ENCODE assay signal across 8 cellular contexts in genomic region chr7:123747620-123748141, GRCh38. TPM values are rescaled to one million over a fixed set of nuclear protein-coding genes. Genes with fewer than 3 reads are reported as not detected.
DNase-seq lines count a peak whose midpoint lies in the region; ATAC-seq and TF ChIP-seq lines count a peak whose summit lies in the region.

No MANE protein-coding gene starts in this region.

- H3K4me3 Mint-ChIP-seq in CD14-positive monocyte: peak overlapping the region; percentile 97 to 99
- H3K4me3 Mint-ChIP-seq in activated T-helper 2 cell treated with anti-CD3 and anti-CD28 coated beads, Interferon-gamma antibody, Interleukin-2, Interleukin-4, amounts not matched to agents 10 μg/mL and 5 μg/mL and 100 μg/mL, durations not matched to agents 14 hours and 24 hours and 36 hours (ENCODE audit: low read depth): peak overlapping the region; percentile 97
- peak overlapping the region; percentile 90 for H3K4me3 Mint-ChIP-seq in natural killer cell treated with Interleukin-12 subunit alpha and Interleukin-12 subunit beta and Interleukin-15 and Interleukin-18, amount 100 ng/mL, for 72 hours

- TF ChIP-seq CTCF in CD14-positive monocyte (IDR thresholded peaks at IDR 0.05) (no peak), fibroblast of villous mesenchyme (IDR thresholded peaks at IDR 0.05; ENCODE audit: insufficient read depth, low read depth, low read length) (no peak)

- no peak for DNase-seq in CD14-positive monocyte (ENCODE audit: low spot score)
- peak; percentile 56 for DNase-seq in HEK293T (ENCODE audit: extremely low spot score)
- DNase-seq in NT2/D1 (ENCODE audit: low read depth, low spot score): peak; percentile 60
- peak; percentile 11 for DNase-seq in activated T-helper 2 cell treated with anti-CD3 and anti-CD28 coated beads, Interferon-gamma antibody, Interleukin-2, Interleukin-4, amounts not matched to agents 10 μg/mL and 5 μg/mL and 100 μg/mL, durations not matched to agents 14 hours and 24 hours and 36 hours (ENCODE audit: low spot score)
- peak; percentile 88 for DNase-seq in fibroblast of villous mesenchyme (ENCODE audit: low read depth)
- no peak for DNase-seq in natural killer cell treated with Interleukin-12 subunit alpha and Interleukin-12 subunit beta and Interleukin-15 and Interleukin-18, amount 100 ng/mL, for 72 hours (ENCODE audit: low spot score)
- peak; percentile 79 for DNase-seq in ureter (ENCODE audit: low spot score)

- H3K9ac ChIP-seq in NT2/D1 (ENCODE audit: insufficient read length, low read depth): peak overlapping the region; percentile 99

- H3K27me3 Mint-ChIP-seq in CD14-positive monocyte (ENCODE audit: low read depth in 3 of 3): no peaks in the 10 kb centered on the region
- H3K27me3 Mint-ChIP-seq in activated T-helper 2 cell treated with anti-CD3 and anti-CD28 coated beads, Interferon-gamma antibody, Interleukin-2, Interleukin-4, amounts not matched to agents 10 μg/mL and 5 μg/mL and 100 μg/mL, durations not matched to agents 14 hours and 24 hours and 36 hours (ENCODE audit: low read depth): peaks cover 4% of the 10 kb centered on the region
- no peaks in the 10 kb centered on the region for H3K27me3 Mint-ChIP-seq in natural killer cell treated with Interleukin-12 subunit alpha and Interleukin-12 subunit beta and Interleukin-15 and Interleukin-18, amount 100 ng/mL, for 72 hours

- CTCF ChIA-PET in HEK293T (lab: Yijun Ruan, JAX): interaction anchor here (0.6 to 1.6 kb wide), 2 partner anchors 31 to 44 kb away, joined by 4 read pairs; no protein-coding TSS in a partner anchor

- H3K9me3 Mint-ChIP-seq in CD14-positive monocyte: no peaks in the 10 kb centered on the region
- no peaks in the 10 kb centered on the region for H3K9me3 Mint-ChIP-seq in activated T-helper 2 cell treated with anti-CD3 and anti-CD28 coated beads, Interferon-gamma antibody, Interleukin-2, Interleukin-4, amounts not matched to agents 10 μg/mL and 5 μg/mL and 100 μg/mL, durations not matched to agents 14 hours and 24 hours and 36 hours
- H3K9me3 Mint-ChIP-seq in natural killer cell treated with Interleukin-12 subunit alpha and Interleukin-12 subunit beta and Interleukin-15 and Interleukin-18, amount 100 ng/mL, for 72 hours: no peaks in the 10 kb centered on the region

- H3K27me3 ChIP-seq in NT2/D1 (ENCODE audit: insufficient read depth, insufficient read length): no peaks in the 10 kb centered on the region

- intact Hi-C loops in CD14-positive monocyte (cut with micrococcal nuclease): loop anchor here in 1 of 2 donors (10.0 kb wide), 2 partner anchors 53 to 193 kb away; partner anchors contain the start of gene NDUFA5
- intact Hi-C loops in activated T-helper 2 cell treated with anti-CD3 and anti-CD28 coated beads, Interferon-gamma antibody, Interleukin-2, Interleukin-4, amounts not matched to agents 10 μg/mL and 5 μg/mL and 100 μg/mL, durations not matched to agents 14 hours and 24 hours and 36 hours (cut with micrococcal nuclease): loop anchor here (1.0 to 10.0 kb wide), 4 partner anchors 53 to 215 kb away; partner anchors contain the start of genes IQUB and NDUFA5

- no peaks in the 10 kb centered on the region for H3K9me3 ChIP-seq in NT2/D1 (ENCODE audit: insufficient read depth, low read length)

- H3K4me1 ChIP-seq in NT2/D1 (ENCODE audit: insufficient read depth, insufficient read length): no peaks in the 10 kb centered on the region

- H3K4me3 ChIP-seq in NT2/D1 (ENCODE audit: insufficient read length, low read depth): peak overlapping the region; percentile 86
- peak overlapping the region; percentile 95 for H3K4me3 ChIP-seq in fibroblast of villous mesenchyme (ENCODE audit: low read depth, low read length)

- POLR2A ChIA-PET in HEK293T (lab: Yijun Ruan, JAX): interaction anchor here (1.6 kb wide), 1 partner anchor 65 kb away, joined by 4 read pairs; no protein-coding TSS in a partner anchor

- H3K36me3 Mint-ChIP-seq in CD14-positive monocyte: peaks cover 0 to 2% of the 10 kb centered on the region in 2 donors
- peaks cover 22% of the 10 kb centered on the region for H3K36me3 Mint-ChIP-seq in activated T-helper 2 cell treated with anti-CD3 and anti-CD28 coated beads, Interferon-gamma antibody, Interleukin-2, Interleukin-4, amounts not matched to agents 10 μg/mL and 5 μg/mL and 100 μg/mL, durations not matched to agents 14 hours and 24 hours and 36 hours (ENCODE audit: low read depth)
- peaks cover 7% of the 10 kb centered on the region for H3K36me3 Mint-ChIP-seq in natural killer cell treated with Interleukin-12 subunit alpha and Interleukin-12 subunit beta and Interleukin-15 and Interleukin-18, amount 100 ng/mL, for 72 hours

- H3K36me3 ChIP-seq in NT2/D1 (ENCODE audit: insufficient read depth, insufficient read length, low read length): no peaks in the 10 kb centered on the region

- H3K27ac Mint-ChIP-seq in CD14-positive monocyte: peak overlapping the region; percentile 88 to 98 (median 95)
- H3K27ac Mint-ChIP-seq in activated T-helper 2 cell treated with anti-CD3 and anti-CD28 coated beads, Interferon-gamma antibody, Interleukin-2, Interleukin-4, amounts not matched to agents 10 μg/mL and 5 μg/mL and 100 μg/mL, durations not matched to agents 14 hours and 24 hours and 36 hours: peak overlapping the region; percentile 93
- peak overlapping the region; percentile 93 to 97 for H3K27ac Mint-ChIP-seq in natural killer cell treated with Interleukin-12 subunit alpha and Interleukin-12 subunit beta and Interleukin-15 and Interleukin-18, amount 100 ng/mL, for 72 hours

- peaks cover 55% of the 10 kb centered on the region for H3K4me1 Mint-ChIP-seq in CD14-positive monocyte
- H3K4me1 Mint-ChIP-seq in activated T-helper 2 cell treated with anti-CD3 and anti-CD28 coated beads, Interferon-gamma antibody, Interleukin-2, Interleukin-4, amounts not matched to agents 10 μg/mL and 5 μg/mL and 100 μg/mL, durations not matched to agents 14 hours and 24 hours and 36 hours (ENCODE audit: low read depth): peaks cover 59% of the 10 kb centered on the region
- peaks cover 48 to 61% of the 10 kb centered on the region in 2 donors for H3K4me1 Mint-ChIP-seq in natural killer cell treated with Interleukin-12 subunit alpha and Interleukin-12 subunit beta and Interleukin-15 and Interleukin-18, amount 100 ng/mL, for 72 hours (ENCODE audit: low read depth in 2 of 2)

- no peak for ATAC-seq in natural killer cell treated with Interleukin-12 subunit alpha and Interleukin-12 subunit beta and Interleukin-15 and Interleukin-18, amount 100 ng/mL, for 72 hours
- no peak for ATAC-seq in GM19455 (IDR thresholded peaks at IDR 0.05; ENCODE audit: unreplicated experiment)

TF ChIP-seq in HEK293T, 16 proteins besides CTCF, POLR2A, EP300 and RAD21:
- TF ChIP-seq BHLHE40 (IDR thresholded peaks at IDR 0.05; ENCODE audit: borderline replicate concordance) (no peak), FOXA1 (IDR thresholded peaks at IDR 0.05) (no peak)

RNA-seq across cellular contexts. Expression of gene WASL, which starts 1.1 kb away (rescaled TPM):
- 1 to 10 TPM; 1.6 to 2.1 TPM for polyA plus RNA-seq in CD14-positive monocyte
- 6.0 and 6.6 TPM in 2 replicates for total RNA-seq in activated T-helper 2 cell treated with anti-CD3 and anti-CD28 coated beads, Interferon-gamma antibody, Interleukin-2, Interleukin-4, amounts not matched to agents 10 μg/mL and 5 μg/mL and 100 μg/mL, durations not matched to agents 14 hours and 24 hours and 36 hours
- total RNA-seq in fibroblast of villous mesenchyme: 18.0 and 22.5 TPM in 2 replicates
- total RNA-seq in natural killer cell treated with Interleukin-12 subunit alpha and Interleukin-12 subunit beta and Interleukin-15 and Interleukin-18, amount 100 ng/mL, for 72 hours: 10 to 100 TPM in 1 of 2 donors, 1 to 10 TPM in 1; 6.3 to 10.6 TPM
- total RNA-seq in ureter: 59.4 TPM

Comparison
In these comparisons a context has a peak if more than half of its experiments do, and no peak if none do; other contexts are left out.
1. DNase-seq: peak in HEK293T (single experiment), NT2/D1 (single experiment), activated T-helper 2 cell treated with anti-CD3 and anti-CD28 coated beads, Interferon-gamma antibody, Interleukin-2, Interleukin-4, amounts not matched to agents 10 μg/mL and 5 μg/mL and 100 μg/mL, durations not matched to agents 14 hours and 24 hours and 36 hours (single experiment), fibroblast of villous mesenchyme (single experiment) and ureter (single experiment); none in CD14-positive monocyte (single experiment) and natural killer cell treated with Interleukin-12 subunit alpha and Interleukin-12 subunit beta and Interleukin-15 and Interleukin-18, amount 100 ng/mL, for 72 hours (single experiment).
2. Peak in every context shown above with its lines, with median percentiles within 50 percentile points of each other: H3K27ac Mint-ChIP-seq and H3K4me3 Mint-ChIP-seq.